Comparison of ENCODE assay signal across 16 cellular contexts in genomic region chr21:34690041-34690792, GRCh38. TPM values are rescaled to one million over a fixed set of nuclear protein-coding genes. Genes with fewer than 3 reads are reported as not detected.
DNase-seq lines count a peak whose midpoint lies in the region; FAIRE-seq and TF ChIP-seq lines count a peak whose summit lies in the region.
"Had no signal": no experiment of that assay in that cellular context is flagged by ENCODE, and none has a peak within 500 bp of the region (broad histone marks: within the 10 kb centered on the region; RNA-seq: fewer than 3 reads in every experiment).

No MANE protein-coding gene starts in this region.

- no peak overlapping the region for H3T11ph ChIP-seq in H9 (ENCODE audit: low read length)

- H3K9me3 ChIP-seq in mammary epithelial cell (replicated peaks; ENCODE audit: insufficient read depth, low read length), result no peaks in the 10 kb centered on the region
- H3K9me3 ChIP-seq in neural progenitor cell (ENCODE audit: low read depth), result no peaks in the 10 kb centered on the region
- no peaks in the 10 kb centered on the region for H3K9me3 ChIP-seq in H9 (ENCODE audit: control insufficient read depth, low read depth, low read length)
- no peaks in the 10 kb centered on the region for H3K9me3 ChIP-seq in CD4-positive, alpha-beta memory T cell (ENCODE audit: control insufficient read depth in 1 of 2, low read length in 2 of 2)
- H3K9me3 ChIP-seq: BE2C, sigmoid colon, uterus had no signal

- H3K9me3 Mint-ChIP-seq in neural progenitor cell (peaks cover 13% of the 10 kb centered on the region), chondrocyte (ENCODE audit: low read depth) (peaks cover 3% of the 10 kb centered on the region), H9 (peaks cover 10 to 11% of the 10 kb centered on the region in 2 experiments)
- H3K9me3 Mint-ChIP-seq in CD4-positive, alpha-beta memory T cell, result peaks cover 0 to 2% (median 0%) of the 10 kb centered on the region in 8 donors

- no peak overlapping the region for H2BK5ac ChIP-seq in H9 (ENCODE audit: insufficient read length, low read length)

- WGBS in mammary epithelial cell (ENCODE audit: low coverage, missing lambda C conversion rate), result 63% methylated on average over 11 of the region's 11 CpGs
- WGBS in H9 (ENCODE audit: extremely low coverage, insufficient read length, low lambda C conversion rate), result no CpG with 5 or more reads among the region's 11 CpGs

- POLR2A ChIA-PET in CD4-positive, alpha-beta memory T cell (lab: Charles Lee; ENCODE audit: partially characterized antibody), result no interaction called here

- no peak overlapping the region for H4K91ac ChIP-seq in H9 (ENCODE audit: insufficient read length, low read depth, low read length)

- no peaks in the 10 kb centered on the region for H3K79me1 ChIP-seq in H9 (ENCODE audit: insufficient read depth, low read depth, low read length, poor library complexity, severe bottlenecking)

- no peak overlapping the region for H3K18ac ChIP-seq in H9 (ENCODE audit: insufficient read length, low read depth, low read length)

- H3K4me2 ChIP-seq in mammary epithelial cell (ENCODE audit: insufficient read depth, low read depth, low read length) (no peak overlapping the region), neural progenitor cell (no peak overlapping the region), H9 (ENCODE audit: insufficient read depth, insufficient read length, low read length) (no peak overlapping the region)

- CTCF ChIA-PET in mammary epithelial cell (lab: Charles Lee; ENCODE audit: low non-redundant PET), result interaction anchor here (0.7 kb wide), 1 partner anchor 9 kb away, joined by 6 read pairs; no protein-coding TSS in a partner anchor
- CTCF ChIA-PET in CD4-positive, alpha-beta memory T cell (lab: Charles Lee; ENCODE audit: partially characterized antibody), result interaction anchor here (0.7 to 5.9 kb wide), 13 partner anchors 9 to 1415 kb away, joined by 3 to 47 read pairs (median 3); no protein-coding TSS in a partner anchor

- H3K4ac ChIP-seq in H9 (ENCODE audit: low read depth, low read length), result no peak overlapping the region

- DNase-seq in DMS79 (lab: John Stamatoyannopoulos, UW) (peak; percentile 77), NCI-H2081 treated with DMSO at 0.1 percent for 48 hours (lab: John Stamatoyannopoulos, UW) (peak; percentile 82), mammary epithelial cell (peak; percentile 49), neural progenitor cell (ENCODE audit: low spot score) (no peak), GM19239 (ENCODE audit: insufficient read length, low spot score) (no peak), chondrocyte (ENCODE audit: low spot score) (no peak), H9 (no peak)
- DNase-seq in CD4-positive, alpha-beta memory T cell, result no peak
- DNase-seq: activated CD4-positive, alpha-beta T cell treated with anti-CD3 and anti-CD28 coated beads, Interleukin-2, amount 50 U/mL, for 4 hours; activated naive CD4-positive, alpha-beta T cell treated with Interleukin-2 at 50 U/mL for 16 hours; BE2C; NCI-H524; sigmoid colon; uterus had no signal

- H2BK12ac ChIP-seq in H9 (ENCODE audit: insufficient read length, low read depth, low read length), result no peak overlapping the region

- H3K27me3 Mint-ChIP-seq in neural progenitor cell (ENCODE audit: insufficient read depth, low read depth) (peaks cover 4% of the 10 kb centered on the region), chondrocyte (ENCODE audit: low read depth) (peaks cover 13% of the 10 kb centered on the region), H9 (ENCODE audit: low read depth) (no peaks in the 10 kb centered on the region; the same call in 1 of the 2 replicates)
- peaks cover 15 to 31% of the 10 kb centered on the region in 2 donors for H3K27me3 Mint-ChIP-seq in CD4-positive, alpha-beta memory T cell

- H3K9ac ChIP-seq in mammary epithelial cell (ENCODE audit: insufficient read depth, low read length) (no peak overlapping the region), neural progenitor cell (no peak overlapping the region), H9 (ENCODE audit: extremely low read depth, insufficient read length, low read length) (no peak overlapping the region)

- no peak overlapping the region for H2BK120ac ChIP-seq in H9 (ENCODE audit: low read depth, low read length, poor library complexity, severe bottlenecking)

- H3K79me2 ChIP-seq in mammary epithelial cell (ENCODE audit: insufficient read depth, low read length) (no peaks in the 10 kb centered on the region), neural progenitor cell (ENCODE audit: low read depth) (no peaks in the 10 kb centered on the region), H9 (ENCODE audit: insufficient read depth, low read length) (no peaks in the 10 kb centered on the region)

- H2AFZ ChIP-seq in mammary epithelial cell (ENCODE audit: low read depth, low read length) (no peak overlapping the region), neural progenitor cell (replicated peaks) (no peak overlapping the region), H9 (ENCODE audit: low read length) (no peak overlapping the region)

- no peak overlapping the region for H3K23ac ChIP-seq in H9 (ENCODE audit: insufficient read length, low read depth, low read length)

- H3K27me3 ChIP-seq in mammary epithelial cell (ENCODE audit: insufficient read depth, low read length) (no peaks in the 10 kb centered on the region), neural progenitor cell (no peaks in the 10 kb centered on the region), H9 (ENCODE audit: insufficient read depth, low read length) (no peaks in the 10 kb centered on the region)
- H3K27me3 ChIP-seq in CD4-positive, alpha-beta memory T cell (ENCODE audit: insufficient read depth, low read length), result no peaks in the 10 kb centered on the region
- H3K27me3 ChIP-seq: uterus had no signal

- H3K4me3 ChIP-seq in mammary epithelial cell (replicated peaks in 1 of 3; ENCODE audit: insufficient read depth in 1 of 3, low read depth in 2 of 3, low read length in 3 of 3) (no peak overlapping the region), neural progenitor cell (no peak overlapping the region)
- no peak overlapping the region for H3K4me3 ChIP-seq in CD4-positive, alpha-beta memory T cell (ENCODE audit: low read length in 2 of 2)
- H3K4me3 ChIP-seq: coronary artery, lung, sigmoid colon, uterus had no signal

- no peak overlapping the region for H2BK15ac ChIP-seq in H9 (ENCODE audit: low read depth, low read length)

- dilution Hi-C loops in mammary epithelial cell (cut with HindIII; ENCODE audit: low sequenced_read_pairs), result no loop called here

- intact Hi-C loops in mammary epithelial cell (cut with micrococcal nuclease), result loop anchor here (5.0 kb wide), 4 partner anchors 97 to 1422 kb away; no protein-coding TSS in a partner anchor
- intact Hi-C loops in CD4-positive, alpha-beta memory T cell (cut with micrococcal nuclease), result no loop called here

- no peak overlapping the region for H4K5ac ChIP-seq in H9 (ENCODE audit: insufficient read length, low read depth, low read length)

- H4K20me1 ChIP-seq in mammary epithelial cell (ENCODE audit: insufficient read depth, low read length) (no peaks in the 10 kb centered on the region), neural progenitor cell (ENCODE audit: low read depth) (no peaks in the 10 kb centered on the region), H9 (ENCODE audit: control insufficient read depth, insufficient read depth, insufficient read length) (no peaks in the 10 kb centered on the region)

- H3K27ac Mint-ChIP-seq in neural progenitor cell, result peak overlapping the region; percentile 53
- no peak overlapping the region for H3K27ac Mint-ChIP-seq in chondrocyte (ENCODE audit: unreplicated experiment)
- H3K27ac Mint-ChIP-seq in H9, result no peak overlapping the region
- H3K27ac Mint-ChIP-seq in CD4-positive, alpha-beta memory T cell, result no peak overlapping the region

- H3F3A ChIP-seq in neural progenitor cell (ENCODE audit: low read depth), result no peaks in the 10 kb centered on the region

- H3K4me3 Mint-ChIP-seq in neural progenitor cell (no peak overlapping the region), chondrocyte (ENCODE audit: unreplicated experiment) (no peak overlapping the region), H9 (no peak overlapping the region)
- H3K4me3 Mint-ChIP-seq in CD4-positive, alpha-beta memory T cell, result no peak overlapping the region

- no peak overlapping the region for H3K14ac ChIP-seq in H9 (ENCODE audit: insufficient read depth, low read length)

- no peak overlapping the region for H3K56ac ChIP-seq in H9 (ENCODE audit: insufficient read length, low read depth, low read length)

- TF ChIP-seq CTCF in mammary epithelial cell (conservative IDR thresholded peaks at IDR 0.05 in 1 of 2, IDR thresholded peaks at IDR 0.05 in 1 of 2; ENCODE audit: extremely low read depth in 1 of 2, insufficient read depth in 1 of 2, low read depth in 1 of 2, low read length in 2 of 2) (no peak), neural progenitor cell (IDR thresholded peaks at IDR 0.05) (no peak), chondrocyte (IDR thresholded peaks at IDR 0.05) (no peak), H9 (conservative IDR thresholded peaks at IDR 0.05) (no peak)

- peaks cover 6% of the 10 kb centered on the region for H3K4me1 ChIP-seq in mammary epithelial cell (ENCODE audit: insufficient read depth, low read length)
- peaks cover 6% of the 10 kb centered on the region for H3K4me1 ChIP-seq in neural progenitor cell
- H3K4me1 ChIP-seq in H9 (ENCODE audit: insufficient read depth, low read length), result peaks cover 4% of the 10 kb centered on the region; the same call in 1 of the 2 replicates
- no peaks in the 10 kb centered on the region for H3K4me1 ChIP-seq in CD4-positive, alpha-beta memory T cell (ENCODE audit: insufficient read depth, low read length)
- H3K4me1 ChIP-seq: BE2C, uterus had no signal

- no peak overlapping the region for H2AK5ac ChIP-seq in H9 (ENCODE audit: insufficient read length, low read length)

- H3K23me2 ChIP-seq in H9 (ENCODE audit: insufficient read length, low read depth, low read length, poor library complexity, severe bottlenecking), result no peaks in the 10 kb centered on the region

- no peak overlapping the region for H2BK20ac ChIP-seq in H9 (ENCODE audit: low read depth, low read length, poor library complexity, severe bottlenecking)

- no peak for FAIRE-seq in GM19239 (lab: Jason Lieb, UNC)

- H3K4me1 Mint-ChIP-seq in neural progenitor cell (peaks cover 18% of the 10 kb centered on the region), chondrocyte (ENCODE audit: low read depth) (peaks cover 7% of the 10 kb centered on the region), H9 (peaks cover 18 to 19% of the 10 kb centered on the region in 2 experiments)
- peaks cover 0 to 4% (median 0%) of the 10 kb centered on the region in 4 donors for H3K4me1 Mint-ChIP-seq in CD4-positive, alpha-beta memory T cell

- in situ Hi-C loops in mammary epithelial cell (cut with MboI; ENCODE audit: low sequenced_read_pairs in 2 of 2), result loop anchor here in 1 of 2 donors (25.0 kb wide), 2 partner anchors 147 to 722 kb away; no protein-coding TSS in a partner anchor

- peaks cover 2% of the 10 kb centered on the region for H3K36me3 Mint-ChIP-seq in neural progenitor cell
- peaks cover 4% of the 10 kb centered on the region for H3K36me3 Mint-ChIP-seq in chondrocyte (ENCODE audit: low read depth)
- H3K36me3 Mint-ChIP-seq in H9 (ENCODE audit: insufficient read depth in 1 of 3, low read depth in 3 of 3), result peaks cover 0 to 8% (median 2%) of the 10 kb centered on the region in 3 experiments; a peak in 4 of 7 replicates
- no peaks in the 10 kb centered on the region for H3K36me3 Mint-ChIP-seq in CD4-positive, alpha-beta memory T cell

- H4K8ac ChIP-seq in H9 (replicated peaks; ENCODE audit: insufficient read length, low read depth, low read length), result no peak overlapping the region

- H3K27ac ChIP-seq in mammary epithelial cell (ENCODE audit: insufficient read depth, low read depth, low read length) (no peak overlapping the region), neural progenitor cell (no peak overlapping the region), H9 (ENCODE audit: insufficient read length, low read depth, low read length) (no peak overlapping the region)
- no peak overlapping the region for H3K27ac ChIP-seq in CD4-positive, alpha-beta memory T cell (ENCODE audit: low read depth, low read length)
- H3K27ac ChIP-seq: coronary artery, sigmoid colon, uterus had no signal

- no TSS peak for BruUV-seq in mammary epithelial cell (replicated peaks; lab: Mats Ljungman, UMichigan)

- H3K36me3 ChIP-seq in mammary epithelial cell (ENCODE audit: insufficient read depth, low read length) (no peaks in the 10 kb centered on the region), neural progenitor cell (no peaks in the 10 kb centered on the region)
- H3K36me3 ChIP-seq in CD4-positive, alpha-beta memory T cell (ENCODE audit: insufficient read depth, low read length), result no peaks in the 10 kb centered on the region
- H3K36me3 ChIP-seq: BE2C, sigmoid colon, uterus had no signal

RNA-seq across cellular contexts. Expression of gene CLIC6, which starts 21.4 kb away (rescaled TPM):
- under 1 TPM in 1 of 2 donors, not detected in 1; 0.07 TPM for total RNA-seq in mammary epithelial cell
- not detected for polyA plus RNA-seq in mammary epithelial cell
- polyA minus RNA-seq in mammary epithelial cell, result not detected
- total RNA-seq in neural progenitor cell (ENCODE audit: low replicate concordance), result 0.12 and 0.15 TPM in 2 replicates
- 0.08 to 0.24 TPM (median 0.17 TPM) in 3 replicates for total RNA-seq in chondrocyte
- 0.90 and 1.3 TPM in 2 replicates for total RNA-seq in H9 (2021)
- under 1 TPM; 0.30 to 0.67 TPM for total RNA-seq in CD4-positive, alpha-beta memory T cell
- polyA plus RNA-seq in CD4-positive, alpha-beta memory T cell, result under 1 TPM in 1 of 2 donors, not detected in 1; 0.09 TPM

Comparison
In these comparisons a context has a peak if more than half of its experiments do, and no peak if none do; other contexts are left out.
1. DNase-seq: peak in DMS79 (single experiment), NCI-H2081 treated with DMSO at 0.1 percent for 48 hours (single experiment) and mammary epithelial cell (single experiment); none in neural progenitor cell (single experiment), GM19239 (single experiment), chondrocyte (single experiment), H9 (single experiment) and CD4-positive, alpha-beta memory T cell (0 of 5).